In the genomic region with DNA sequence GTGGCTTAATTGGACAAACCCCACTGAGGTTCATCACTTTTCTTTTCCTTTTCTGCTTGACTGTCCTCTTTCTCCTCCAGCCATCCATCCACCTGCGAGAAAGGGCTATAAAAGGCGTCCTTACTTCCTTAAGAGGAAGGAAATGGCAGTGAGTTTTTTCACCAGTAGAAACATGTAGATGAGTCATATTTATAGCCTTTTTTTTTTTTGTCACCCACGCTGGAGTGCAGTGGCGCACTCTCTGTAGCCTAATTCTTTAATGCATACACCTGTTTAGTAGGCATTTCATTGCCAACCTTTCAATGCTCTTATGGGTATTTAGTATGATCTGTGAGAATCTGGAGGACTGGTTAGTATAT, we compare ENCODE assay signal across 8 cellular contexts. TPM values are rescaled to one million over a fixed set of nuclear protein-coding genes. Genes with fewer than 3 reads are reported as not detected.
A peak's percentile ranks its signal among the peaks of the same experiment; 100 is the strongest.
DNase-seq lines count a peak whose midpoint lies in the region; ATAC-seq and TF ChIP-seq lines count a peak whose summit lies in the region.

No MANE protein-coding gene starts in this region.

- H3K27me3 ChIP-seq in lung (ENCODE audit: control insufficient read depth, insufficient read depth) (no peaks in the 10 kb centered on the region), tibial artery (no peaks in the 10 kb centered on the region)

- H3K4me1 ChIP-seq in lung (ENCODE audit: control insufficient read depth in 2 of 2, insufficient read depth in 2 of 2, low read length in 2 of 2) = peaks cover 0 to 13% of the 10 kb centered on the region in 2 donors
- peaks cover 0 to 23% (median 3%) of the 10 kb centered on the region in 4 donors for H3K4me1 ChIP-seq in tibial artery

- intact Hi-C loops in tibial artery (cut with DNase I; ENCODE audit: low total_unique reads) = no loop called here

- H3K4me1 Mint-ChIP-seq in T-cell = peaks cover 49 to 65% (median 53%) of the 10 kb centered on the region in 3 donors

- H3K27ac ChIP-seq in lung (ENCODE audit: low read depth in 1 of 2, low read length in 1 of 2) = peak overlapping the region; percentile 28 to 56
- no peak overlapping the region for H3K27ac ChIP-seq in tibial artery

- 16 to 27% methylated on average over 4 of the region's 4 CpGs for WGBS in lung, 2 donors

- peak; percentile 63 for ATAC-seq in GM18502 (IDR thresholded peaks at IDR 0.05; ENCODE audit: poor library complexity, unreplicated experiment)
- peak; percentile 67 for ATAC-seq in HG02938 (IDR thresholded peaks at IDR 0.05; ENCODE audit: unreplicated experiment)
- ATAC-seq in T-cell (replicated peaks in 1 of 4) = peak; percentile 72 to 81 (median 78)
- peak; percentile 28 for ATAC-seq in lung (ENCODE audit: insufficient read depth, low FRiP score)
- no peak for ATAC-seq in HG03521 (IDR thresholded peaks at IDR 0.05; ENCODE audit: unreplicated experiment)

- POLR2A ChIA-PET in T-cell (lab: Charles Lee) = interaction anchor here in 1 of 2 donors (0.6 kb wide), 1 partner anchor 26 kb away, joined by 3 read pairs; no protein-coding TSS in a partner anchor

- peaks cover 0 to 6% (median 6%) of the 10 kb centered on the region in 3 donors for H3K9me3 Mint-ChIP-seq in T-cell

- no peaks in the 10 kb centered on the region for H3K27me3 Mint-ChIP-seq in T-cell

- no peaks in the 10 kb centered on the region for H3K36me3 Mint-ChIP-seq in T-cell

- H3K4me3 ChIP-seq in lung (no peak overlapping the region), tibial artery (no peak overlapping the region)

- CTCF ChIA-PET in T-cell (lab: Charles Lee) = interaction anchor here (0.5 to 0.9 kb wide), 2 partner anchors 13 to 1964 kb away, joined by 3 read pairs; no protein-coding TSS in a partner anchor

- H3K9me3 ChIP-seq in lung (ENCODE audit: control insufficient read depth in 2 of 2, insufficient read depth in 1 of 2, low read length in 1 of 2) = no peaks in the 10 kb centered on the region
- peaks cover 0 to 5% (median 0%) of the 10 kb centered on the region in 3 donors for H3K9me3 ChIP-seq in tibial artery

- peak overlapping the region in 2 of 3 donors; percentile 32 to 47 for H3K4me3 Mint-ChIP-seq in T-cell

- H3K27ac Mint-ChIP-seq in T-cell = peak overlapping the region; percentile 16 to 82

- TF ChIP-seq CTCF in lung (IDR thresholded peaks at IDR 0.05; ENCODE audit: control extremely low read depth, extremely low read depth) (no peak), tibial artery (IDR thresholded peaks at IDR 0.05) (no peak)

- DNase-seq in T-cell (peak in 2 of 34 experiments; percentile 9 to 13), lung (ENCODE audit: low spot score) (no peak), DMS 273 (lab: John Stamatoyannopoulos, UW; ENCODE audit: unreplicated experiment) (no peak), tibial artery (no peak)
- DNase-seq in effector CD8-positive, alpha-beta T cell (lab: John Stamatoyannopoulos, UW) = no peak

- H3K36me3 ChIP-seq in lung (ENCODE audit: control insufficient read depth in 2 of 2, insufficient read depth in 2 of 2, low read length in 2 of 2) (no peaks in the 10 kb centered on the region), tibial artery (no peaks in the 10 kb centered on the region)

RNA-seq across cellular contexts. Expression of gene IFNGR1, which starts 15.3 kb away (rescaled TPM):
- 10 to 100 TPM; 23.6 to 42.4 (median 28.5) TPM for total RNA-seq in T-cell
- total RNA-seq in lung = 100 to 1,000 TPM; 134 to 165 TPM
- 100 to 1,000 TPM; 108 to 327 TPM for polyA plus RNA-seq in lung

Comparison
In these comparisons a context has a peak if more than half of its experiments do, and no peak if none do; other contexts are left out.
1. H3K27ac ChIP-seq: peak in lung (2 of 2); none in tibial artery (0 of 2).